Comparison of ENCODE assay signal across 27 cellular contexts in genomic region chr5:38936269-38936668, GRCh38.
"Had no signal": no experiment of that assay in that cellular context is flagged by ENCODE, and none has a peak within 500 bp of the region (broad histone marks: within the 10 kb centered on the region; RNA-seq: fewer than 3 reads in every experiment).

No MANE protein-coding gene starts in this region.

- H3K4me3 ChIP-seq: neural progenitor cell, ovary, psoas muscle, skin epidermis, smooth muscle cell, spleen, suprapubic skin, testis, tibial artery, transverse colon, upper lobe of right lung, uterus had no signal

- H3K27ac ChIP-seq: neural progenitor cell, ovary, parathyroid adenoma, psoas muscle, skin epidermis, spleen, suprapubic skin, testis, tibial artery, transverse colon, upper lobe of right lung, uterus had no signal

- H3K9me3 ChIP-seq: ovary, psoas muscle, spleen, suprapubic skin, testis, tibial artery, transverse colon, upper lobe of right lung, uterus had no signal

- H3K79me2 ChIP-seq: parathyroid adenoma had no signal

- H3K27me3 ChIP-seq: neural progenitor cell, ovary, spleen, suprapubic skin, testis, tibial artery, transverse colon, upper lobe of right lung, uterus had no signal

- H2AFZ ChIP-seq: neural progenitor cell, parathyroid adenoma had no signal

- H3K36me3 ChIP-seq: ovary, uterus had no signal

- H3K4me2 ChIP-seq: neural progenitor cell, smooth muscle cell had no signal

- H3K9ac ChIP-seq: neural progenitor cell, parathyroid adenoma had no signal

- DNase-seq: natural killer cell; occipital lobe; ovary; psoas muscle; right cardiac atrium; spleen; stimulated activated CD4-positive, alpha-beta T cell treated with anti-CD3 and anti-CD28 coated beads, Interleukin-12 subunit alpha, Interleukin-12 subunit beta, amount 100 ng/mL, for 4 hours; stimulated activated CD4-positive, alpha-beta T cell treated with anti-CD3 and anti-CD28 coated beads, Interleukin-1b, Interleukin-23, amount 100 ng/mL, for 48 hours; stimulated activated CD4-positive, alpha-beta T cell treated with anti-CD3 and anti-CD28 coated beads, Interleukin-4, amount 100 ng/mL, for 1 hour; stimulated activated CD4-positive, alpha-beta T cell treated with anti-CD3 and anti-CD28 coated beads, Interleukin-4, amount 100 ng/mL, for 4 hours; stimulated activated CD8-positive, alpha-beta memory T cell treated with anti-CD3 and anti-CD28 coated beads, Interleukin-4, amount 100 ng/mL, for 48 hours; stimulated activated naive CD4-positive, alpha-beta T cell; stimulated activated naive CD8-positive, alpha-beta T cell treated with anti-CD3 and anti-CD28 coated beads, Interleukin-15, amount 100 ng/mL, for 72 hours; stimulated activated naive CD8-positive, alpha-beta T cell treated with anti-CD3 and anti-CD28 coated beads, Interleukin-15, Interleukin-2, amounts not matched to agents 100 U/mL and 50 U/mL, for 24 hours; substantia nigra; testis; tibial artery; transverse colon; upper lobe of right lung; uterus had no signal

- H3K4me1 ChIP-seq: neural progenitor cell, parathyroid adenoma, psoas muscle, spleen, suprapubic skin, testis, transverse colon, upper lobe of right lung, uterus had no signal

- ATAC-seq: natural killer cell; psoas muscle; right cardiac atrium; sciatic nerve; stimulated activated memory B cell treated with anti-CD40 and anti-IgM and Interleukin-4, amounts not matched to agents 10 μg/mL and 1 μg/mL and 100 μg/mL, for 72 hours; stimulated activated naive CD8-positive, alpha-beta T cell treated with anti-CD3 and anti-CD28 coated beads, Interleukin-15, amount 100 ng/mL, for 72 hours; stimulated activated naive CD8-positive, alpha-beta T cell treated with anti-CD3 and anti-CD28 coated beads, Interleukin-15, Interleukin-2, amounts not matched to agents 100 U/mL and 50 U/mL, for 24 hours; upper lobe of right lung had no signal
